Comparison of ENCODE assay signal across 8 cellular contexts in genomic region chr2:7083580-7084509, GRCh38.
A peak's percentile ranks its signal among the peaks of the same experiment; 100 is the strongest.
DNase-seq lines count a peak whose midpoint lies in the region; ATAC-seq, FAIRE-seq and TF ChIP-seq lines count a peak whose summit lies in the region.

No MANE protein-coding gene starts in this region.

- H3K9me3 Mint-ChIP-seq in effector memory CD8-positive, alpha-beta T cell = peaks cover 0 to 11% of the 10 kb centered on the region in 2 donors

- POLR2A ChIA-PET in AG04449 (lab: Yijun Ruan, JAX) = no interaction called here

- peak; percentile 59 for FAIRE-seq in TTC549 (lab: Jason Lieb, UNC)

- H3K4me1 Mint-ChIP-seq in effector memory CD8-positive, alpha-beta T cell (ENCODE audit: low read depth in 2 of 2) = no peaks in the 10 kb centered on the region

- no peak for ATAC-seq in HG03469 (IDR thresholded peaks at IDR 0.05; ENCODE audit: unreplicated experiment)
- no peak for ATAC-seq in effector memory CD8-positive, alpha-beta T cell (replicated peaks)

- no peaks in the 10 kb centered on the region for H3K36me3 Mint-ChIP-seq in effector memory CD8-positive, alpha-beta T cell (ENCODE audit: insufficient read depth)

- TF ChIP-seq CTCF in AG04449 (IDR thresholded peaks at IDR 0.05; ENCODE audit: insufficient read depth, low read length, missing control alignments) (peak; percentile 54), GM12864 (IDR thresholded peaks at IDR 0.05; ENCODE audit: low read depth, low read length, missing control alignments) (peak; percentile 72)

- H3K4me3 ChIP-seq in AG04449 (ENCODE audit: low read depth, low read length) (no peak overlapping the region), GM12864 (ENCODE audit: low read depth, low read length) (no peak overlapping the region)

- CTCF ChIA-PET in AG04449 (lab: Yijun Ruan, JAX) = interaction anchor here (0.9 to 3.5 kb wide), 5 partner anchors 12 to 188 kb away, joined by 3 to 21 read pairs (median 5); no protein-coding TSS in a partner anchor

- H3K27ac Mint-ChIP-seq in effector memory CD8-positive, alpha-beta T cell = no peak overlapping the region

- no peak overlapping the region for H3K4me3 Mint-ChIP-seq in effector memory CD8-positive, alpha-beta T cell

- peaks cover 0 to 18% of the 10 kb centered on the region in 2 donors for H3K27me3 Mint-ChIP-seq in effector memory CD8-positive, alpha-beta T cell

- DNase-seq in AG04449 (ENCODE audit: low read depth, low spot score) (no peak), GM12864 (ENCODE audit: low read depth) (peak; percentile 16), Kasumi-1 (lab: John Stamatoyannopoulos, UW) (peak; percentile 71 to 76), iPS-NIHi7 (ENCODE audit: extremely low spot score) (peak; percentile 58), NCI-H1930 (lab: John Stamatoyannopoulos, UW) (no peak)
- no peak for DNase-seq in effector memory CD8-positive, alpha-beta T cell

Comparison
In these comparisons a context has a peak if more than half of its experiments do, and no peak if none do; other contexts are left out.
1. DNase-seq: peak in GM12864 (single experiment), Kasumi-1 (2 of 2) and iPS-NIHi7 (single experiment); none in AG04449 (single experiment), NCI-H1930 (0 of 2) and effector memory CD8-positive, alpha-beta T cell (0 of 3).